Comparison of ENCODE assay signal across 10 cellular contexts in genomic region chr1:181117648-181118449, GRCh38. TPM values are rescaled to one million over a fixed set of nuclear protein-coding genes. Genes with fewer than 3 reads are reported as not detected.
DNase-seq lines count a peak whose midpoint lies in the region; ATAC-seq lines count a peak whose summit lies in the region.
"Had no signal": no experiment of that assay in that cellular context is flagged by ENCODE, and none has a peak within 500 bp of the region (broad histone marks: within the 10 kb centered on the region; RNA-seq: fewer than 3 reads in every experiment).

No MANE protein-coding gene starts in this region.

- H3K27ac Mint-ChIP-seq in stimulated activated memory B cell treated with anti-CD40 and anti-IgM and Interleukin-4, amounts not matched to agents 10 μg/mL and 1 μg/mL and 100 μg/mL, for 72 hours: peak overlapping the region; percentile 65
- no peak overlapping the region for H3K27ac Mint-ChIP-seq in activated T-helper 2 cell treated with anti-CD3 and anti-CD28 coated beads, Interferon-gamma antibody, Interleukin-2, Interleukin-4, amounts not matched to agents 10 μg/mL and 5 μg/mL and 100 μg/mL, durations not matched to agents 14 hours and 24 hours and 36 hours
- H3K27ac Mint-ChIP-seq in activated CD4-positive, alpha-beta T cell treated with anti-CD3 and anti-CD28 coated beads for 36 hours: no peak overlapping the region

- POLR2A ChIA-PET in activated CD4-positive, alpha-beta T cell treated with anti-CD3 and anti-CD28 coated beads for 36 hours (lab: Charles Lee): interaction anchor here (0.9 kb wide), 1 partner anchor 20 kb away, joined by 3 read pairs; no protein-coding TSS in a partner anchor

- no peaks in the 10 kb centered on the region for H3K27me3 Mint-ChIP-seq in stimulated activated memory B cell treated with anti-CD40 and anti-IgM and Interleukin-4, amounts not matched to agents 10 μg/mL and 1 μg/mL and 100 μg/mL, for 72 hours
- peaks cover 2% of the 10 kb centered on the region for H3K27me3 Mint-ChIP-seq in activated T-helper 2 cell treated with anti-CD3 and anti-CD28 coated beads, Interferon-gamma antibody, Interleukin-2, Interleukin-4, amounts not matched to agents 10 μg/mL and 5 μg/mL and 100 μg/mL, durations not matched to agents 14 hours and 24 hours and 36 hours (ENCODE audit: low read depth)
- no peaks in the 10 kb centered on the region for H3K27me3 Mint-ChIP-seq in activated CD4-positive, alpha-beta T cell treated with anti-CD3 and anti-CD28 coated beads for 36 hours

- H3K4me3 Mint-ChIP-seq in stimulated activated memory B cell treated with anti-CD40 and anti-IgM and Interleukin-4, amounts not matched to agents 10 μg/mL and 1 μg/mL and 100 μg/mL, for 72 hours: no peak overlapping the region
- H3K4me3 Mint-ChIP-seq in activated T-helper 2 cell treated with anti-CD3 and anti-CD28 coated beads, Interferon-gamma antibody, Interleukin-2, Interleukin-4, amounts not matched to agents 10 μg/mL and 5 μg/mL and 100 μg/mL, durations not matched to agents 14 hours and 24 hours and 36 hours (ENCODE audit: low read depth): no peak overlapping the region
- H3K4me3 Mint-ChIP-seq in activated CD4-positive, alpha-beta T cell treated with anti-CD3 and anti-CD28 coated beads for 36 hours: no peak overlapping the region

- CTCF ChIA-PET in activated CD4-positive, alpha-beta T cell treated with anti-CD3 and anti-CD28 coated beads for 36 hours (lab: Charles Lee): interaction anchor here (0.7 to 1.4 kb wide), 2 partner anchors 11 to 25 kb away, joined by 3 to 4 read pairs; no protein-coding TSS in a partner anchor

- DNase-seq in NCI-H345 (lab: John Stamatoyannopoulos, UW) (peak; percentile 39), NCI-H345 treated with DMSO at 0.1 percent for 48 hours (lab: John Stamatoyannopoulos, UW; ENCODE audit: unreplicated experiment) (no peak), NCI-H748 (lab: John Stamatoyannopoulos, UW; ENCODE audit: unreplicated experiment) (peak; percentile 96), fibroblast of peridontal ligament (ENCODE audit: extremely low read depth) (peak; percentile 33)
- DNase-seq in activated T-helper 2 cell treated with anti-CD3 and anti-CD28 coated beads, Interferon-gamma antibody, Interleukin-2, Interleukin-4, amounts not matched to agents 10 μg/mL and 5 μg/mL and 100 μg/mL, durations not matched to agents 14 hours and 24 hours and 36 hours (ENCODE audit: low spot score): no peak
- DNase-seq in activated CD4-positive, alpha-beta T cell treated with anti-CD3 and anti-CD28 coated beads for 36 hours: no peak
- DNase-seq: ACHN, posterior cingulate gyrus had no signal

- ATAC-seq in stimulated activated memory B cell treated with anti-CD40 and anti-IgM and Interleukin-4, amounts not matched to agents 10 μg/mL and 1 μg/mL and 100 μg/mL, for 72 hours: no peak
- ATAC-seq in GM21528 (IDR thresholded peaks at IDR 0.05; ENCODE audit: low FRiP score, unreplicated experiment): no peak
- ATAC-seq in activated CD4-positive, alpha-beta T cell treated with anti-CD3 and anti-CD28 coated beads for 36 hours: no peak

- no peaks in the 10 kb centered on the region for H3K36me3 Mint-ChIP-seq in stimulated activated memory B cell treated with anti-CD40 and anti-IgM and Interleukin-4, amounts not matched to agents 10 μg/mL and 1 μg/mL and 100 μg/mL, for 72 hours
- H3K36me3 Mint-ChIP-seq in activated T-helper 2 cell treated with anti-CD3 and anti-CD28 coated beads, Interferon-gamma antibody, Interleukin-2, Interleukin-4, amounts not matched to agents 10 μg/mL and 5 μg/mL and 100 μg/mL, durations not matched to agents 14 hours and 24 hours and 36 hours (ENCODE audit: low read depth): no peaks in the 10 kb centered on the region
- H3K36me3 Mint-ChIP-seq in activated CD4-positive, alpha-beta T cell treated with anti-CD3 and anti-CD28 coated beads for 36 hours (ENCODE audit: low read depth): no peaks in the 10 kb centered on the region

- H3K4me1 Mint-ChIP-seq in stimulated activated memory B cell treated with anti-CD40 and anti-IgM and Interleukin-4, amounts not matched to agents 10 μg/mL and 1 μg/mL and 100 μg/mL, for 72 hours: peaks cover 34% of the 10 kb centered on the region
- H3K4me1 Mint-ChIP-seq in activated T-helper 2 cell treated with anti-CD3 and anti-CD28 coated beads, Interferon-gamma antibody, Interleukin-2, Interleukin-4, amounts not matched to agents 10 μg/mL and 5 μg/mL and 100 μg/mL, durations not matched to agents 14 hours and 24 hours and 36 hours (ENCODE audit: low read depth): peaks cover 8% of the 10 kb centered on the region
- H3K4me1 Mint-ChIP-seq in activated CD4-positive, alpha-beta T cell treated with anti-CD3 and anti-CD28 coated beads for 36 hours: no peaks in the 10 kb centered on the region

- intact Hi-C loops in activated T-helper 2 cell treated with anti-CD3 and anti-CD28 coated beads, Interferon-gamma antibody, Interleukin-2, Interleukin-4, amounts not matched to agents 10 μg/mL and 5 μg/mL and 100 μg/mL, durations not matched to agents 14 hours and 24 hours and 36 hours (cut with micrococcal nuclease): no loop called here
- intact Hi-C loops in activated CD4-positive, alpha-beta T cell treated with anti-CD3 and anti-CD28 coated beads for 36 hours (cut with DNase I, micrococcal nuclease): no loop called here

- no peaks in the 10 kb centered on the region for H3K9me3 Mint-ChIP-seq in stimulated activated memory B cell treated with anti-CD40 and anti-IgM and Interleukin-4, amounts not matched to agents 10 μg/mL and 1 μg/mL and 100 μg/mL, for 72 hours
- no peaks in the 10 kb centered on the region for H3K9me3 Mint-ChIP-seq in activated T-helper 2 cell treated with anti-CD3 and anti-CD28 coated beads, Interferon-gamma antibody, Interleukin-2, Interleukin-4, amounts not matched to agents 10 μg/mL and 5 μg/mL and 100 μg/mL, durations not matched to agents 14 hours and 24 hours and 36 hours
- H3K9me3 Mint-ChIP-seq in activated CD4-positive, alpha-beta T cell treated with anti-CD3 and anti-CD28 coated beads for 36 hours (ENCODE audit: low read depth): no peaks in the 10 kb centered on the region

RNA-seq across cellular contexts. Expression of gene IER5, which starts 29.3 kb away (rescaled TPM):
- 44.3 and 44.6 TPM in 2 replicates for total RNA-seq in activated T-helper 2 cell treated with anti-CD3 and anti-CD28 coated beads, Interferon-gamma antibody, Interleukin-2, Interleukin-4, amounts not matched to agents 10 μg/mL and 5 μg/mL and 100 μg/mL, durations not matched to agents 14 hours and 24 hours and 36 hours
- total RNA-seq in activated CD4-positive, alpha-beta T cell treated with anti-CD3 and anti-CD28 coated beads for 36 hours: 10 to 100 TPM; 16.3 to 24.3 TPM

Comparison
In these comparisons a context has a peak if more than half of its experiments do, and no peak if none do; other contexts are left out.
1. DNase-seq: peak in NCI-H345 (single experiment), NCI-H748 (single experiment) and fibroblast of peridontal ligament (single experiment); none in NCI-H345 treated with DMSO at 0.1 percent for 48 hours (single experiment), activated T-helper 2 cell treated with anti-CD3 and anti-CD28 coated beads, Interferon-gamma antibody, Interleukin-2, Interleukin-4, amounts not matched to agents 10 μg/mL and 5 μg/mL and 100 μg/mL, durations not matched to agents 14 hours and 24 hours and 36 hours (single experiment) and activated CD4-positive, alpha-beta T cell treated with anti-CD3 and anti-CD28 coated beads for 36 hours (single experiment).